9 cellular contexts compared by ENCODE assay signal in genomic region chr11:47577460-47578041, GRCh38. TPM values are rescaled to one million over a fixed set of nuclear protein-coding genes. Genes with fewer than 3 reads are reported as not detected.
DNase-seq lines count a peak whose midpoint lies in the region; ATAC-seq, FAIRE-seq and TF ChIP-seq lines count a peak whose summit lies in the region.
"Had no signal": no experiment of that assay in that cellular context is flagged by ENCODE, and none has a peak within 500 bp of the region (broad histone marks: within the 10 kb centered on the region; RNA-seq: fewer than 3 reads in every experiment).

No MANE protein-coding gene starts in this region.

- no peak overlapping the region for H2AFZ ChIP-seq in GM12878 (ENCODE audit: control insufficient read depth, low read depth, low read length)

- TF ChIP-seq POLR2A in GM12878 (IDR thresholded peaks at IDR 0.05; ENCODE audit: low read depth, low read length) = no peak

- ATAC-seq in GM12878 = no peak
- no peak for ATAC-seq in GM21737 (IDR thresholded peaks at IDR 0.05; ENCODE audit: unreplicated experiment)
- ATAC-seq in HG02840 (IDR thresholded peaks at IDR 0.05; ENCODE audit: low FRiP score, unreplicated experiment) = no peak
- no peak for ATAC-seq in HG03139 (IDR thresholded peaks at IDR 0.05; ENCODE audit: unreplicated experiment)

- RAD21 ChIA-PET in GM12878 (lab: Charles Lee; ENCODE audit: unreplicated experiment) = interaction anchor here (0.9 to 2.6 kb wide), 4 partner anchors 11 to 270 kb away, joined by 3 to 5 read pairs (median 4); partner anchors contain the start of gene NUP160

- 0 out of 2 replicates have a peak, but pooled peaks cover under 1% of the 10 kb centered on the region for H4K20me1 ChIP-seq in GM12878 (ENCODE audit: control insufficient read depth, insufficient read depth)

- H3K9me3 ChIP-seq in HUES48 (ENCODE audit: control insufficient read depth, insufficient read depth, low read length) (no peaks in the 10 kb centered on the region), GM12878 (replicated peaks; ENCODE audit: control insufficient read depth, insufficient read depth, low read length) (no peaks in the 10 kb centered on the region), mesodermal cell (ENCODE audit: control insufficient read depth, low read length) (no peaks in the 10 kb centered on the region), SJCRH30 (replicated peaks) (no peaks in the 10 kb centered on the region)

- no peak for TF ChIP-seq RAD21 in GM12878 (IDR thresholded peaks at IDR 0.05; ENCODE audit: insufficient read depth, low read depth, low read length)

- POLR2A ChIA-PET in AG04449 (lab: Yijun Ruan, JAX) (interaction anchor here (1.0 kb wide), 1 partner anchor 151 kb away, joined by 3 read pairs; the partner anchor contains the start of gene PSMC3), GM12878 (lab: Charles Lee) (interaction anchor here (1.0 to 2.0 kb wide), 2 partner anchors 12 to 29 kb away, joined by 3 to 16 read pairs; partner anchors contain the start of gene PTPMT1)

- no peak overlapping the region for H3K9ac ChIP-seq in HUES48 (ENCODE audit: low read depth, low read length)
- peak overlapping the region; percentile 82 for H3K9ac ChIP-seq in GM12878 (ENCODE audit: control insufficient read depth, insufficient read depth, low read length)

- DNase-seq in AG04449 (ENCODE audit: low read depth, low spot score) (no peak), GM12878 (ENCODE audit: low read depth, low spot score) (no peak), SJCRH30 (no peak)
- DNase-seq: activated CD4-positive, alpha-beta T cell treated with anti-CD3 and anti-CD28 coated beads for 1 hour had no signal

- BruUV-seq in GM12878 (replicated peaks; lab: Mats Ljungman, UMichigan) = no TSS peak

- H3K4me3 ChIP-seq in AG04449 (ENCODE audit: low read depth, low read length) (peak overlapping the region; percentile 95), HUES48 (ENCODE audit: low read depth, low read length) (peak overlapping the region; percentile 67), GM12878 (peak overlapping the region; percentile 90), mesodermal cell (ENCODE audit: extremely low read depth, insufficient read depth, low read length, poor library complexity, severe bottlenecking) (no peak overlapping the region), SJCRH30 (no peak overlapping the region)

- intact Hi-C loops in GM12878 (cut with micrococcal nuclease; ENCODE audit: unreplicated experiment) = no loop called here

- no peak for TF ChIP-seq EP300 in GM12878 (IDR thresholded peaks at IDR 0.05; ENCODE audit: borderline replicate concordance in 1 of 2, control insufficient read depth in 1 of 2, low read depth in 2 of 2, low read length in 2 of 2)

- SMC1A ChIA-PET in GM12878 (lab: Charles Lee; ENCODE audit: uncharacterized antibody, unreplicated experiment) = interaction anchor here (0.5 to 2.5 kb wide), 8 partner anchors 10 to 138 kb away, joined by 3 to 9 read pairs (median 4); partner anchors contain the start of genes AGBL2, CELF1 and PTPMT1

- WGBS in GM12878 (ENCODE audit: insufficient coverage, insufficient replicate concordance, low lambda C conversion rate, missing lambda C conversion rate) = 77% methylated on average over 13 of the region's 13 CpGs
- 93 to 95% methylated on average over 13 of the region's 13 CpGs for WGBS in mesodermal cell (ENCODE audit: insufficient coverage in 2 of 2), 2 experiments

- H3K27ac ChIP-seq in HUES48 (ENCODE audit: low read depth, low read length) (peak overlapping the region; percentile 93), GM12878 (ENCODE audit: control insufficient read depth, insufficient read depth) (no peak overlapping the region), mesodermal cell (ENCODE audit: low read depth, low read length, severe bottlenecking) (peak overlapping the region; percentile 90), SJCRH30 (no peak overlapping the region; the same call in 1 of the 2 replicates)

- CTCF ChIA-PET in AG04449 (lab: Yijun Ruan, JAX) (interaction anchor here (1.5 kb wide), 1 partner anchor 9 kb away, joined by 5 read pairs; no protein-coding TSS in a partner anchor), GM12878 (lab: Yijun Ruan, JAX) (interaction anchor here (0.8 to 1.3 kb wide), 3 partner anchors 12 to 167 kb away, joined by 3 to 4 read pairs (median 3); partner anchors contain the start of gene PTPMT1)

- FAIRE-seq in GM12878 (lab: Jason Lieb, UNC) = no peak

- TF ChIP-seq CTCF in AG04449 (IDR thresholded peaks at IDR 0.05; ENCODE audit: insufficient read depth, low read length, missing control alignments) (no peak), GM12878 (IDR thresholded peaks at IDR 0.05 in 2 of 3, conservative IDR thresholded peaks at IDR 0.05 in 1 of 3; ENCODE audit: control insufficient read depth in 2 of 3, extremely low read depth in 1 of 3, insufficient read depth in 1 of 3, low read depth in 3 of 3, low read length in 3 of 3) (no peak)

- H3K27me3 ChIP-seq in HUES48 (ENCODE audit: control insufficient read depth, insufficient read depth, low read length) = no peaks in the 10 kb centered on the region
- H3K27me3 ChIP-seq in GM12878 (replicated peaks in 1 of 2; ENCODE audit: control insufficient read depth in 2 of 2, insufficient read depth in 2 of 2, low read length in 1 of 2) = no peaks in the 10 kb centered on the region
- H3K27me3 ChIP-seq in SJCRH30 = no peaks in the 10 kb centered on the region

- H3K79me2 ChIP-seq in GM12878 (ENCODE audit: control insufficient read depth, insufficient read depth, low read length) = peaks cover 36% of the 10 kb centered on the region

- H3K4me1 ChIP-seq in HUES48 (ENCODE audit: control insufficient read depth, insufficient read depth, low read length) = peaks cover 6% of the 10 kb centered on the region; the same call in 1 of the 2 replicates
- H3K4me1 ChIP-seq in GM12878 (ENCODE audit: control insufficient read depth, insufficient read depth, low read length) = peaks cover 12% of the 10 kb centered on the region
- H3K4me1 ChIP-seq in mesodermal cell (ENCODE audit: control insufficient read depth, insufficient read depth, low read length, poor library complexity, severe bottlenecking) = peaks cover 5% of the 10 kb centered on the region
- H3K4me1 ChIP-seq in SJCRH30 = 0 out of 2 replicates have a peak, but pooled peaks cover 13% of the 10 kb centered on the region

- in situ Hi-C loops in GM12878 (cut with MboI) = no loop called here

- H3K36me3 ChIP-seq in HUES48 (ENCODE audit: control insufficient read depth, insufficient read depth, low read length) (peaks cover 59% of the 10 kb centered on the region), GM12878 (ENCODE audit: control insufficient read depth in 2 of 2, insufficient read depth in 2 of 2, low read length in 1 of 2) (peaks cover 10 to 31% of the 10 kb centered on the region in 2 experiments), mesodermal cell (ENCODE audit: control insufficient read depth, insufficient read depth, low read length) (peaks cover 73% of the 10 kb centered on the region), SJCRH30 (peaks cover 45% of the 10 kb centered on the region)

- H3K4me2 ChIP-seq in GM12878 (ENCODE audit: control insufficient read depth, insufficient read depth) = peak overlapping the region; percentile 88

RNA-seq across cellular contexts. Expression of gene KBTBD4, which starts 1.2 kb away (rescaled TPM):
- 10.4 and 10.9 TPM in 2 replicates for total RNA-seq in GM12878 (2013; cell fraction: nucleolus; rRNA removed)
- 26.0 and 26.3 TPM in 2 replicates for total RNA-seq in GM12878 (2014; rRNA removed)
- total RNA-seq in GM12878 (2014; rRNA removed; fragmentation: Illumina TruSeq; extraction: Trizol) = 19.5 and 21.8 TPM in 2 replicates
- total RNA-seq in GM12878 (2021) = 20.0 and 20.6 TPM in 2 replicates
- polyA plus RNA-seq in GM12878 (2011; ENCODE audit: low read depth) = 70.4 TPM
- 28.0 and 29.9 TPM in 2 replicates for polyA plus RNA-seq in GM12878 (2011; rRNA removed)
- polyA plus RNA-seq in GM12878 (2011; cell fraction: cytosol; rRNA removed) = 32.2 and 32.3 TPM in 2 replicates
- polyA plus RNA-seq in GM12878 (2011; cell fraction: nucleus; rRNA removed) = 16.8 and 17.9 TPM in 2 replicates
- 16.2 and 18.2 TPM in 2 replicates for polyA plus RNA-seq in GM12878 (2012)
- polyA plus RNA-seq in GM12878 (2014; fragmentation: Illumina TruSeq; extraction: Trizol) = 21.3 and 21.8 TPM in 2 replicates
- polyA plus RNA-seq in GM12878 (2014; fragmentation: Nextera tagmentation; extraction: Ambion mirVana) = 10 to 100 TPM; 25.4 to 46.4 TPM
- 15.6 and 18.4 TPM in 2 replicates for polyA plus RNA-seq in GM12878 (2014; rRNA removed)
- polyA plus RNA-seq in GM12878 (2016; fragmentation: Nextera tagmentation; extraction: Ambion mirVana) = 10 to 100 TPM; 31.4 to 32.5 TPM
- polyA minus RNA-seq in GM12878 (2011; rRNA and poly(A)+ RNA removed) = 42.4 and 46.7 TPM in 2 replicates
- 8.2 and 9.4 TPM in 2 replicates for polyA minus RNA-seq in GM12878 (2011; cell fraction: cytosol; rRNA and poly(A)+ RNA removed)
- 6.5 and 10.8 TPM in 2 replicates for polyA minus RNA-seq in GM12878 (2011; cell fraction: nucleus; rRNA and poly(A)+ RNA removed)
- 11.2 TPM for polyA plus RNA-seq in mesodermal cell (2013, experiment 1 of 2)
- polyA plus RNA-seq in mesodermal cell (2013, experiment 2 of 2) = 9.7 TPM
- total RNA-seq in SJCRH30 (2014; rRNA removed; shearing (Covaris generic)) = 19.3 and 22.1 TPM in 2 replicates

RNA-seq across cellular contexts. Expression of gene NDUFS3, which starts 1.3 kb away (rescaled TPM):
- 39.6 and 43.4 TPM in 2 replicates for total RNA-seq in GM12878 (2013; cell fraction: nucleolus; rRNA removed)
- total RNA-seq in GM12878 (2014; rRNA removed) (107 and 113 TPM in 2 replicates), GM12878 (2014; rRNA removed; fragmentation: Illumina TruSeq; extraction: Trizol) (95.5 and 96.3 TPM in 2 replicates), GM12878 (2021) (133 and 137 TPM in 2 replicates)
- 135 TPM for polyA plus RNA-seq in GM12878 (2011; ENCODE audit: low read depth)
- polyA plus RNA-seq in GM12878 (2011; rRNA removed) (208 and 217 TPM in 2 replicates), GM12878 (2014; fragmentation: Illumina TruSeq; extraction: Trizol) (99.6 and 111 TPM in 2 replicates), GM12878 (2014; fragmentation: Nextera tagmentation; extraction: Ambion mirVana) (100 to 1,000 TPM in 1 of 2 experiments, 10 to 100 TPM in 1; 22.3 to 101 TPM), GM12878 (2014; rRNA removed) (166 and 179 TPM in 2 replicates), GM12878 (2016; fragmentation: Nextera tagmentation; extraction: Ambion mirVana) (100 to 1,000 TPM; 176 to 186 TPM)
- polyA plus RNA-seq in GM12878 (2011; cell fraction: cytosol; rRNA removed) = 254 and 256 TPM in 2 replicates
- polyA plus RNA-seq in GM12878 (2011; cell fraction: nucleus; rRNA removed) = 155 and 184 TPM in 2 replicates
- polyA plus RNA-seq in GM12878 (2012) = 86.9 and 87.3 TPM in 2 replicates
- 136 and 156 TPM in 2 replicates for polyA minus RNA-seq in GM12878 (2011; rRNA and poly(A)+ RNA removed)
- polyA minus RNA-seq in GM12878 (2011; cell fraction: cytosol; rRNA and poly(A)+ RNA removed) = 27.4 and 40.3 TPM in 2 replicates
- polyA minus RNA-seq in GM12878 (2011; cell fraction: nucleus; rRNA and poly(A)+ RNA removed) = 45.7 and 55.5 TPM in 2 replicates
- polyA plus RNA-seq in mesodermal cell (2013, experiment 1 of 2) = 129 TPM
- 91.7 TPM for polyA plus RNA-seq in mesodermal cell (2013, experiment 2 of 2)
- 118 and 135 TPM in 2 replicates for total RNA-seq in SJCRH30 (2014; rRNA removed; shearing (Covaris generic))

RNA-seq across cellular contexts. Expression of gene FAM180B, which starts 8.9 kb away (rescaled TPM):
- total RNA-seq in GM12878 (2013; cell fraction: nucleolus; rRNA removed) = not detected in 2 replicates
- 0.22 and 0.34 TPM in 2 replicates for total RNA-seq in GM12878 (2014; rRNA removed)
- total RNA-seq in GM12878 (2014; rRNA removed; fragmentation: Illumina TruSeq; extraction: Trizol) = not detected in 2 replicates
- total RNA-seq in GM12878 (2021) = not detected in 2 replicates
- not detected for polyA plus RNA-seq in GM12878 (2011; ENCODE audit: low read depth)
- not detected in 2 replicates for polyA plus RNA-seq in GM12878 (2011; rRNA removed)
- not detected in 2 replicates for polyA plus RNA-seq in GM12878 (2011; cell fraction: cytosol; rRNA removed)
- 0.07 and 0.15 TPM in 2 replicates for polyA plus RNA-seq in GM12878 (2011; cell fraction: nucleus; rRNA removed)
- not detected in 2 replicates for polyA plus RNA-seq in GM12878 (2012)
- 0.04 TPM in 1 of 2 replicates, not detected in the other for polyA plus RNA-seq in GM12878 (2014; fragmentation: Illumina TruSeq; extraction: Trizol)
- polyA plus RNA-seq in GM12878 (2014; fragmentation: Nextera tagmentation; extraction: Ambion mirVana) = not detected
- 0.14 TPM in 1 of 2 replicates, not detected in the other for polyA plus RNA-seq in GM12878 (2014; rRNA removed)
- not detected for polyA plus RNA-seq in GM12878 (2016; fragmentation: Nextera tagmentation; extraction: Ambion mirVana)
- not detected in 2 replicates for polyA minus RNA-seq in GM12878 (2011; rRNA and poly(A)+ RNA removed)
- not detected in 2 replicates for polyA minus RNA-seq in GM12878 (2011; cell fraction: cytosol; rRNA and poly(A)+ RNA removed)
- 0.36 and 0.96 TPM in 2 replicates for polyA minus RNA-seq in GM12878 (2011; cell fraction: nucleus; rRNA and poly(A)+ RNA removed)
- not detected for polyA plus RNA-seq in mesodermal cell (2013, experiment 1 of 2)
- not detected for polyA plus RNA-seq in mesodermal cell (2013, experiment 2 of 2)
- total RNA-seq in SJCRH30 (2014; rRNA removed; shearing (Covaris generic)) = 0.16 and 0.43 TPM in 2 replicates

RNA-seq across cellular contexts. Expression of gene PTPMT1, which starts 12.2 kb away (rescaled TPM):
- total RNA-seq in GM12878 (2013; cell fraction: nucleolus; rRNA removed) = 33.7 and 39.6 TPM in 2 replicates
- total RNA-seq in GM12878 (2014; rRNA removed) (98.7 and 99.7 TPM in 2 replicates), GM12878 (2014; rRNA removed; fragmentation: Illumina TruSeq; extraction: Trizol) (41.2 and 44.2 TPM in 2 replicates), GM12878 (2021) (59.1 and 59.7 TPM in 2 replicates)
- polyA plus RNA-seq in GM12878 (2011; ENCODE audit: low read depth) = 30.0 TPM
- polyA plus RNA-seq in GM12878 (2011; rRNA removed) (45.5 and 50.3 TPM in 2 replicates), GM12878 (2014; fragmentation: Illumina TruSeq; extraction: Trizol) (57.2 and 59.2 TPM in 2 replicates), GM12878 (2014; fragmentation: Nextera tagmentation; extraction: Ambion mirVana) (10 to 100 TPM; 12.0 to 26.1 TPM), GM12878 (2014; rRNA removed) (106 and 112 TPM in 2 replicates), GM12878 (2016; fragmentation: Nextera tagmentation; extraction: Ambion mirVana) (100 to 1,000 TPM; 108 to 116 TPM)
- 57.0 and 73.0 TPM in 2 replicates for polyA plus RNA-seq in GM12878 (2011; cell fraction: cytosol; rRNA removed)
- 20.5 and 25.5 TPM in 2 replicates for polyA plus RNA-seq in GM12878 (2011; cell fraction: nucleus; rRNA removed)
- 43.0 and 46.9 TPM in 2 replicates for polyA plus RNA-seq in GM12878 (2012)
- polyA minus RNA-seq in GM12878 (2011; rRNA and poly(A)+ RNA removed) = 19.2 and 21.4 TPM in 2 replicates
- polyA minus RNA-seq in GM12878 (2011; cell fraction: cytosol; rRNA and poly(A)+ RNA removed) = 11.9 and 12.3 TPM in 2 replicates
- polyA minus RNA-seq in GM12878 (2011; cell fraction: nucleus; rRNA and poly(A)+ RNA removed) = 10.9 and 14.8 TPM in 2 replicates
- 61.2 TPM for polyA plus RNA-seq in mesodermal cell (2013, experiment 1 of 2)
- polyA plus RNA-seq in mesodermal cell (2013, experiment 2 of 2) = 51.3 TPM
- total RNA-seq in SJCRH30 (2014; rRNA removed; shearing (Covaris generic)) = 47.9 and 53.3 TPM in 2 replicates

RNA-seq across cellular contexts. Expression of gene C1QTNF4, which starts 16.7 kb away (rescaled TPM):
- total RNA-seq in GM12878 (2013; cell fraction: nucleolus; rRNA removed) = 0.98 TPM in 1 of 2 replicates, not detected in the other
- total RNA-seq in GM12878 (2014; rRNA removed) (0.05 and 0.06 TPM in 2 replicates), GM12878 (2014; rRNA removed; fragmentation: Illumina TruSeq; extraction: Trizol) (not detected in 2 replicates), GM12878 (2021) (not detected in 2 replicates)
- not detected for polyA plus RNA-seq in GM12878 (2011; ENCODE audit: low read depth)
- polyA plus RNA-seq in GM12878 (2011; rRNA removed) (not detected in 2 replicates), GM12878 (2014; fragmentation: Illumina TruSeq; extraction: Trizol) (not detected in 2 replicates), GM12878 (2014; fragmentation: Nextera tagmentation; extraction: Ambion mirVana) (not detected), GM12878 (2014; rRNA removed) (not detected in 2 replicates), GM12878 (2016; fragmentation: Nextera tagmentation; extraction: Ambion mirVana) (not detected)
- polyA plus RNA-seq in GM12878 (2011; cell fraction: cytosol; rRNA removed) = not detected in 2 replicates
- 0.07 and 0.10 TPM in 2 replicates for polyA plus RNA-seq in GM12878 (2011; cell fraction: nucleus; rRNA removed)
- not detected in 2 replicates for polyA plus RNA-seq in GM12878 (2012)
- not detected in 2 replicates for polyA minus RNA-seq in GM12878 (2011; rRNA and poly(A)+ RNA removed)
- not detected in 2 replicates for polyA minus RNA-seq in GM12878 (2011; cell fraction: cytosol; rRNA and poly(A)+ RNA removed)
- not detected in 2 replicates for polyA minus RNA-seq in GM12878 (2011; cell fraction: nucleus; rRNA and poly(A)+ RNA removed)
- 6.3 TPM for polyA plus RNA-seq in mesodermal cell (2013, experiment 1 of 2)
- 2.7 TPM for polyA plus RNA-seq in mesodermal cell (2013, experiment 2 of 2)
- not detected in 2 replicates for total RNA-seq in SJCRH30 (2014; rRNA removed; shearing (Covaris generic))

Comparison
In these comparisons a context has a peak if more than half of its experiments do, and no peak if none do; other contexts are left out.
1. H3K4me3 ChIP-seq: peak in AG04449 (single experiment), HUES48 (single experiment) and GM12878 (single experiment); none in mesodermal cell (single experiment) and SJCRH30 (single experiment).
2. H3K27ac ChIP-seq: peak in HUES48 (single experiment) and mesodermal cell (single experiment); none in GM12878 (single experiment) and SJCRH30 (single experiment).